In genomic region chr12:122265931-122266771, GRCh38 we compare ENCODE assay signal across 8 cellular contexts. TPM values are rescaled to one million over a fixed set of nuclear protein-coding genes. Genes with fewer than 3 reads are reported as not detected.
A peak's percentile ranks its signal among the peaks of the same experiment; 100 is the strongest.
DNase-seq lines count a peak whose midpoint lies in the region; ATAC-seq, FAIRE-seq and TF ChIP-seq lines count a peak whose summit lies in the region.

Gene VPS33A (minus strand): TSS chr12:122266494. CDS start chr12:122266408, 86 bp downstream.

- DNase-seq in DMS79 treated with DMSO at 0.1 percent for 48 hours (lab: John Stamatoyannopoulos, UW) (peak; percentile 90), Karpas-422 (peak; percentile 99), RCC 7860 (ENCODE audit: low spot score) (peak; percentile 87), esophagus muscularis mucosa (ENCODE audit: extremely low spot score) (peak; percentile 99)
- peak; percentile 96 to 98 for DNase-seq in activated T-cell treated with anti-CD3 and anti-CD28 coated beads, Interleukin-2, amount 50 U/mL, for 72 hours
- peak; percentile 83 for DNase-seq in stimulated activated CD8-positive, alpha-beta memory T cell treated with anti-CD3 and anti-CD28 coated beads, Interleukin-7, amount 100 ng/mL, for 1 hour (ENCODE audit: low read depth in 2 of 2)

- H3K9ac ChIP-seq in Karpas-422 (ENCODE audit: low read length), result peak within 1 kb of the TSS; percentile 87
- peak within 1 kb of the TSS; percentile 78 for H3K9ac ChIP-seq in muscle layer of colon (ENCODE audit: low read length)

- peak; percentile 90 for ATAC-seq in GM21825 (IDR thresholded peaks at IDR 0.05; ENCODE audit: unreplicated experiment)
- ATAC-seq in activated T-cell treated with anti-CD3 and anti-CD28 coated beads, Interleukin-2, amount 50 U/mL, for 72 hours (replicated peaks in 1 of 2), result peak; percentile 91 to 92

- H3K4me3 Mint-ChIP-seq in activated T-cell treated with anti-CD3 and anti-CD28 coated beads, Interleukin-2, amount 50 U/mL, for 72 hours, result peak within 1 kb of the TSS; percentile 91 to 96

- H3K4me2 ChIP-seq in Karpas-422 (ENCODE audit: low read depth, low read length, poor library complexity, severe bottlenecking), result peak within 1 kb of the TSS; percentile 68

- H3K36me3 Mint-ChIP-seq in activated T-cell treated with anti-CD3 and anti-CD28 coated beads, Interleukin-2, amount 50 U/mL, for 72 hours (ENCODE audit: insufficient read depth in 2 of 2), result peaks cover 1 to 3% of the 10 kb centered on the region in 2 donors

- no peak for FAIRE-seq in RCC 7860 (lab: Jason Lieb, UNC)

- H2AFZ ChIP-seq in Karpas-422 (ENCODE audit: low read length), result peak within 1 kb of the TSS; percentile 86

- peaks cover 17% of the 10 kb centered on the region for H3K4me1 ChIP-seq in Karpas-422 (ENCODE audit: low read length)
- H3K4me1 ChIP-seq in esophagus muscularis mucosa, result peaks cover 13 to 28% (median 18%) of the 10 kb centered on the region in 4 donors
- H3K4me1 ChIP-seq in muscle layer of colon (ENCODE audit: insufficient read depth, low read length), result peaks cover 4% of the 10 kb centered on the region

- intact Hi-C loops in esophagus muscularis mucosa (cut with DNase I), result loop anchor here (5.0 kb wide), 1 partner anchor 39 kb away; the partner anchor contains the start of gene DIABLO

- H3K27ac ChIP-seq in Karpas-422 (ENCODE audit: low read length), result peak within 1 kb of the TSS; percentile 80
- peak within 1 kb of the TSS; percentile 87 to 91 (median 90) for H3K27ac ChIP-seq in esophagus muscularis mucosa (replicated peaks in 1 of 4)
- H3K27ac ChIP-seq in muscle layer of colon (ENCODE audit: low read depth, low read length), result peak within 1 kb of the TSS; percentile 92

- H3K9me2 ChIP-seq in Karpas-422 (replicated peaks; ENCODE audit: insufficient read depth, low read length), result no peaks in the 10 kb centered on the region

- no peak for TF ChIP-seq EP300 in esophagus muscularis mucosa (IDR thresholded peaks at IDR 0.05)

- peaks cover 28% of the 10 kb centered on the region for H3K79me2 ChIP-seq in Karpas-422 (ENCODE audit: low read length)

- H3K4me1 Mint-ChIP-seq in activated T-cell treated with anti-CD3 and anti-CD28 coated beads, Interleukin-2, amount 50 U/mL, for 72 hours (ENCODE audit: low read depth), result peaks cover 26% of the 10 kb centered on the region

- peak within 1 kb of the TSS; percentile 100 for H3K27ac Mint-ChIP-seq in activated T-cell treated with anti-CD3 and anti-CD28 coated beads, Interleukin-2, amount 50 U/mL, for 72 hours

- H4K20me1 ChIP-seq in Karpas-422 (ENCODE audit: insufficient read depth, low read depth, low read length), result no peaks in the 10 kb centered on the region

- H3K27me3 ChIP-seq in Karpas-422 (ENCODE audit: low read length) (no peaks in the 10 kb centered on the region), esophagus muscularis mucosa (no peaks in the 10 kb centered on the region), muscle layer of colon (ENCODE audit: control insufficient read depth in 1 of 2, insufficient read depth in 2 of 2, low read length in 2 of 2) (no peaks in the 10 kb centered on the region)

- H3K27me3 Mint-ChIP-seq in activated T-cell treated with anti-CD3 and anti-CD28 coated beads, Interleukin-2, amount 50 U/mL, for 72 hours (ENCODE audit: low read depth), result no peaks in the 10 kb centered on the region

- 0% methylated on average over 33 of the region's 68 CpGs for WGBS in esophagus muscularis mucosa

- H3K9me3 ChIP-seq in Karpas-422 (ENCODE audit: low read length) (no peaks in the 10 kb centered on the region), esophagus muscularis mucosa (no peaks in the 10 kb centered on the region), muscle layer of colon (ENCODE audit: low read length) (no peaks in the 10 kb centered on the region)

- TF ChIP-seq CTCF in esophagus muscularis mucosa (IDR thresholded peaks at IDR 0.05), result peak in 1 of 3 experiments; percentile 11

- no peaks in the 10 kb centered on the region for H3K9me3 Mint-ChIP-seq in activated T-cell treated with anti-CD3 and anti-CD28 coated beads, Interleukin-2, amount 50 U/mL, for 72 hours

- H3K4me3 ChIP-seq in Karpas-422 (ENCODE audit: low read length) (peak within 1 kb of the TSS; percentile 87), esophagus muscularis mucosa (peak within 1 kb of the TSS; percentile 87 to 95 (median 92)), muscle layer of colon (ENCODE audit: low read depth in 1 of 2, low read length in 2 of 2) (peak within 1 kb of the TSS; percentile 78 to 83)

- H3K36me3 ChIP-seq in Karpas-422 (ENCODE audit: insufficient read depth, low read length) (peaks cover 4% of the 10 kb centered on the region; the same call in 1 of the 2 replicates), esophagus muscularis mucosa (peaks cover 24 to 44% (median 34%) of the 10 kb centered on the region in 4 donors), muscle layer of colon (ENCODE audit: insufficient read depth, low read length) (peaks cover 16% of the 10 kb centered on the region)

- TF ChIP-seq POLR2A in esophagus muscularis mucosa (IDR thresholded peaks at IDR 0.05; ENCODE audit: low read depth), result no peak

RNA-seq across cellular contexts. Expression of gene VPS33A, which starts in this region (rescaled TPM):
- 13.7 and 20.3 TPM in 2 replicates for total RNA-seq in Karpas-422 (2014; rRNA removed; shearing (Covaris generic); ENCODE audit: low replicate concordance)
- 10 to 100 TPM; 23.5 to 24.1 TPM for total RNA-seq in activated T-cell treated with anti-CD3 and anti-CD28 coated beads, Interleukin-2, amount 50 U/mL, for 72 hours
- 10 to 100 TPM; 12.5 to 15.7 (median 14.7) TPM for total RNA-seq in esophagus muscularis mucosa

Comparison
In these comparisons a context has a peak if more than half of its experiments do, and no peak if none do; other contexts are left out.
1. Peak in every context shown above with its lines: DNase-seq, ATAC-seq, H3K4me3 ChIP-seq and H3K27ac ChIP-seq.